In the genomic region with DNA sequence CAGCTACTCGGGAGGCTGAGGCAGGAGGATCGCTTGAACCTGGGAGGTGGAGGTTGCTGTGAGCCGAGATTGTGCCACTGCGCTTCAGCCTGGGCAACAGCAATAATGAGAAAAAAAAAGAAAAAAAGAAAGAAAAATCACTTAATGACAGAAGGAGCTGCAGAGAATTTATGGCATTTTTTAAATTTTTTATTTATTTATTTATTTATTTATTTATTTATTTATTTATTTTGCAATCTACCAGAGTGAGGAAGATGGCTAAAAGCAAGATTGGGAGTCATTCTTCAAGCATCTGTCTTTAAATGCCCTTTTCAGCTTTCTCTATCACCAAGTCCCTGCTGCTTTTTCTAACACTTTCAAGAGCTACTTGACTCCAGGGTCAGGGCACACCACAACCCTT, we compare ENCODE assay signal across 22 cellular contexts.
A peak's percentile ranks its signal among the peaks of the same experiment; 100 is the strongest.
DNase-seq lines count a peak whose midpoint lies in the region; ATAC-seq, FAIRE-seq and TF ChIP-seq lines count a peak whose summit lies in the region.
"Had no signal": no experiment of that assay in that cellular context is flagged by ENCODE, and none has a peak within 500 bp of the region (broad histone marks: within the 10 kb centered on the region; RNA-seq: fewer than 3 reads in every experiment).

No MANE protein-coding gene starts in this region.

- CTCF ChIA-PET in A549 (lab: Yijun Ruan, JAX) = interaction anchor here (1.3 kb wide), 1 partner anchor 134 kb away, joined by 3 read pairs; a partner anchor contains a TSS

- ATAC-seq in A549 (no peak), T-helper 17 cell (no peak)
- ATAC-seq in natural killer cell treated with Interleukin-12 subunit alpha and Interleukin-12 subunit beta and Interleukin-15 and Interleukin-18, amount 100 ng/mL, for 72 hours = no peak
- ATAC-seq: CD8-positive, alpha-beta T cell had no signal

- no peaks in the 10 kb centered on the region; the same call in 2 of the 3 replicates for H3K9me3 ChIP-seq in A549
- no peaks in the 10 kb centered on the region for H3K9me3 ChIP-seq in T-helper 17 cell (ENCODE audit: control insufficient read depth, low read length, poor library complexity, severe bottlenecking)
- peaks cover 0 to 4% (median 0%) of the 10 kb centered on the region in 8 donors for H3K9me3 ChIP-seq in spleen
- H3K9me3 ChIP-seq in ascending aorta = no peaks in the 10 kb centered on the region
- H3K9me3 ChIP-seq: Caco-2 had no signal

- H3K27ac Mint-ChIP-seq in T-helper 17 cell = peak overlapping the region; percentile 57
- H3K27ac Mint-ChIP-seq in natural killer cell treated with Interleukin-12 subunit alpha and Interleukin-12 subunit beta and Interleukin-15 and Interleukin-18, amount 100 ng/mL, for 72 hours = no peak overlapping the region
- H3K27ac Mint-ChIP-seq: B cell had no signal

- TF ChIP-seq RAD21 in A549 (conservative IDR thresholded peaks at IDR 0.05 in 1 of 2, IDR thresholded peaks at IDR 0.05 in 1 of 2) = no peak

- H3K27me3 Mint-ChIP-seq in T-helper 17 cell = no peaks in the 10 kb centered on the region
- no peaks in the 10 kb centered on the region for H3K27me3 Mint-ChIP-seq in natural killer cell treated with Interleukin-12 subunit alpha and Interleukin-12 subunit beta and Interleukin-15 and Interleukin-18, amount 100 ng/mL, for 72 hours
- H3K27me3 Mint-ChIP-seq: CD4-positive, alpha-beta T cell had no signal

- no peak for DNase-seq in A549 (ENCODE audit: low read depth in 1 of 2, low spot score in 1 of 2)
- DNase-seq in H7 = peak; percentile 2
- no peak for DNase-seq in T-helper 17 cell
- peak; percentile 28 for DNase-seq in spleen
- no peak for DNase-seq in ascending aorta (ENCODE audit: low spot score in 2 of 2)
- DNase-seq in NCI-H526 treated with DMSO at 0.1 percent for 48 hours (lab: John Stamatoyannopoulos, UW) = no peak
- no peak for DNase-seq in natural killer cell treated with Interleukin-12 subunit alpha and Interleukin-12 subunit beta and Interleukin-15 and Interleukin-18, amount 100 ng/mL, for 72 hours (ENCODE audit: low spot score)
- DNase-seq: 8988T; AML-193; Caco-2; Calu3; CD4-positive, alpha-beta T cell; CD8-positive, alpha-beta T cell; GF-D8 had no signal

- TF ChIP-seq EP300 in A549 (IDR thresholded peaks at IDR 0.05) = no peak

- H3K4me1 ChIP-seq in A549 = no peaks in the 10 kb centered on the region
- peaks cover 0 to 25% (median 16%) of the 10 kb centered on the region in 6 donors for H3K4me1 ChIP-seq in spleen
- no peaks in the 10 kb centered on the region for H3K4me1 ChIP-seq in ascending aorta
- H3K4me1 ChIP-seq: Caco-2 had no signal

- FAIRE-seq in A549 (lab: Jason Lieb, UNC) = no peak
- FAIRE-seq: A204.1, D721Med, G401.6, GM12891, GM19239 had no signal

- H3K4me1 Mint-ChIP-seq in T-helper 17 cell = peaks cover 19% of the 10 kb centered on the region
- H3K4me1 Mint-ChIP-seq in natural killer cell treated with Interleukin-12 subunit alpha and Interleukin-12 subunit beta and Interleukin-15 and Interleukin-18, amount 100 ng/mL, for 72 hours (ENCODE audit: low read depth in 2 of 2) = peaks cover 8 to 14% of the 10 kb centered on the region in 2 donors

- no peaks in the 10 kb centered on the region for H3K36me3 Mint-ChIP-seq in T-helper 17 cell (ENCODE audit: low read depth)
- H3K36me3 Mint-ChIP-seq in natural killer cell treated with Interleukin-12 subunit alpha and Interleukin-12 subunit beta and Interleukin-15 and Interleukin-18, amount 100 ng/mL, for 72 hours = no peaks in the 10 kb centered on the region
- H3K36me3 Mint-ChIP-seq: CD8-positive, alpha-beta T cell had no signal

- H3K36me3 ChIP-seq in H7 (replicated peaks; ENCODE audit: control insufficient read depth, insufficient read depth, low read length) = no peaks in the 10 kb centered on the region; the same call in 1 of the 2 replicates
- H3K36me3 ChIP-seq in spleen = no peaks in the 10 kb centered on the region
- H3K36me3 ChIP-seq in ascending aorta = no peaks in the 10 kb centered on the region
- H3K36me3 ChIP-seq: BLaER1 treated with 17β-estradiol and CSF1 and Interleukin-3, amounts not matched to agents 10 nM and 100 nM had no signal

- TF ChIP-seq POLR2A in A549 (IDR thresholded peaks at IDR 0.05; ENCODE audit: low read length) (no peak), spleen (IDR thresholded peaks at IDR 0.05) (no peak)

- H3K27me3 ChIP-seq in H7 (ENCODE audit: control insufficient read depth, insufficient read depth, low read length) (no peaks in the 10 kb centered on the region), spleen (replicated peaks in 1 of 7) (peaks cover 0 to 3% (median 0%) of the 10 kb centered on the region in 7 donors), ascending aorta (no peaks in the 10 kb centered on the region)

- H3K4me3 ChIP-seq in A549 (no peak overlapping the region), H7 (ENCODE audit: insufficient read depth, low read depth, low read length) (no peak overlapping the region), spleen (no peak overlapping the region), ascending aorta (no peak overlapping the region)
- H3K4me3 ChIP-seq: BLaER1 treated with 17β-estradiol and CSF1 and Interleukin-3, amounts not matched to agents 10 nM and 100 nM had no signal

- no peak overlapping the region for H3K4me3 Mint-ChIP-seq in T-helper 17 cell
- no peak overlapping the region for H3K4me3 Mint-ChIP-seq in natural killer cell treated with Interleukin-12 subunit alpha and Interleukin-12 subunit beta and Interleukin-15 and Interleukin-18, amount 100 ng/mL, for 72 hours
- H3K4me3 Mint-ChIP-seq: B cell; CD4-positive, alpha-beta T cell; CD8-positive, alpha-beta T cell had no signal

- WGBS in A549 (ENCODE audit: missing lambda C conversion rate) = 50% methylated on average over 4 of the region's 4 CpGs
- WGBS in spleen, 5 donors = 95 to 100% (median 96%) methylated on average over 4 of the region's 4 CpGs

- TF ChIP-seq CTCF in A549 (IDR thresholded peaks at IDR 0.05) = no peak
- TF ChIP-seq CTCF in spleen (IDR thresholded peaks at IDR 0.05 in 8 of 11, conservative IDR thresholded peaks at IDR 0.05 in 3 of 11) = no peak
- TF ChIP-seq CTCF in ascending aorta (IDR thresholded peaks at IDR 0.05) = no peak

- no peak overlapping the region for H3K4me2 ChIP-seq in A549
- H3K4me2 ChIP-seq: BLaER1 treated with 17β-estradiol and CSF1 and Interleukin-3, amounts not matched to agents 10 nM and 100 nM had no signal

- H3K27ac ChIP-seq in A549 = no peak overlapping the region
- no peak overlapping the region for H3K27ac ChIP-seq in spleen
- no peak overlapping the region for H3K27ac ChIP-seq in ascending aorta
- H3K27ac ChIP-seq: BLaER1 treated with 17β-estradiol and CSF1 and Interleukin-3, amounts not matched to agents 10 nM and 100 nM; C4-2B had no signal

- no peaks in the 10 kb centered on the region for H3K9me3 Mint-ChIP-seq in natural killer cell treated with Interleukin-12 subunit alpha and Interleukin-12 subunit beta and Interleukin-15 and Interleukin-18, amount 100 ng/mL, for 72 hours
- H3K9me3 Mint-ChIP-seq: CD4-positive, alpha-beta T cell had no signal

- POLR2A ChIA-PET in A549 (lab: Yijun Ruan, JAX) = no interaction called here

- intact Hi-C loops in spleen (cut with DNase I; ENCODE audit: low total_unique reads) = no loop called here
- intact Hi-C loops in ascending aorta (cut with DNase I) = no loop called here

TF ChIP-seq in A549, 52 proteins besides CTCF, POLR2A, EP300 and RAD21:
- TF ChIP-seq ZC3H11A (IDR thresholded peaks at IDR 0.05) = peak; percentile 24
- TF ChIP-seq, protein P1, sequence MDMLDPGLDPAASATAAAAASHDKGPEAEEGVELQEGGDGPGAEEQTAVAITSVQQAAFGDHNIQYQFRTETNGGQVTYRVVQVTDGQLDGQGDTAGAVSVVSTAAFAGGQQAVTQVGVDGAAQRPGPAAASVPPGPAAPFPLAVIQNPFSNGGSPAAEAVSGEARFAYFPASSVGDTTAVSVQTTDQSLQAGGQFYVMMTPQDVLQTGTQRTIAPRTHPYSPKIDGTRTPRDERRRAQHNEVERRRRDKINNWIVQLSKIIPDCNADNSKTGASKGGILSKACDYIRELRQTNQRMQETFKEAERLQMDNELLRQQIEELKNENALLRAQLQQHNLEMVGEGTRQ (IDR thresholded peaks at IDR 0.05) = no peak
- TF ChIP-seq RCOR1 (IDR thresholded peaks at IDR 0.05; ENCODE audit: low read depth, low read length) = no peak

Comparison
In these comparisons a context has a peak if more than half of its experiments do, and no peak if none do; other contexts are left out.
1. DNase-seq: peak in H7 (single experiment) and spleen (single experiment); none in A549 (0 of 2), T-helper 17 cell (0 of 3), ascending aorta (0 of 2), NCI-H526 treated with DMSO at 0.1 percent for 48 hours (single experiment) and natural killer cell treated with Interleukin-12 subunit alpha and Interleukin-12 subunit beta and Interleukin-15 and Interleukin-18, amount 100 ng/mL, for 72 hours (single experiment).